ENCODE assay signal across 1 cellular context in genomic region chr1:43358121-43358745, GRCh38.
TF ChIP-seq lines count a peak whose summit lies in the region.

No MANE protein-coding gene starts in this region.

TF ChIP-seq in neural cell, 6 proteins besides CTCF, POLR2A, EP300 and RAD21 (continued from another document):
- no peak for TF ChIP-seq REST (IDR thresholded peaks at IDR 0.05; ENCODE audit: borderline replicate concordance)
- no peak for TF ChIP-seq EZH2 (IDR thresholded peaks at IDR 0.05; ENCODE audit: borderline replicate concordance, insufficient read depth, low read length, poor library complexity, severe bottlenecking)
- TF ChIP-seq SMC3 (conservative IDR thresholded peaks at IDR 0.05; ENCODE audit: poor library complexity): no peak
